ENCODE assay signal across 8 cellular contexts in genomic region chr11:102453286-102453797, GRCh38. TPM values are rescaled to one million over a fixed set of nuclear protein-coding genes. Genes with fewer than 3 reads are reported as not detected.
DNase-seq lines count a peak whose midpoint lies in the region; ATAC-seq and TF ChIP-seq lines count a peak whose summit lies in the region.

No MANE protein-coding gene starts in this region.

- no peak for DNase-seq in BJ (ENCODE audit: low read depth)
- no peak for DNase-seq in HL-60 (ENCODE audit: low read depth in 1 of 2, low spot score in 1 of 2)
- peak; percentile 50 for DNase-seq in activated naive CD4-positive, alpha-beta T cell treated with anti-CD3 and anti-CD28 coated beads, Interleukin-2, amount 50 U/mL, for 16 hours
- peak; percentile 56 to 58 for DNase-seq in stimulated activated CD4-positive, alpha-beta T cell treated with anti-CD3 and anti-CD28 coated beads, Interleukin-2, amount 100 ng/mL, for 24 hours
- no peak for DNase-seq in GM13977 (ENCODE audit: low spot score)

- H3K27me3 ChIP-seq in BJ (ENCODE audit: control insufficient read depth, insufficient read depth, low read length) (no peaks in the 10 kb centered on the region), HL-60 (ENCODE audit: insufficient read depth, poor library complexity, severe bottlenecking) (no peaks in the 10 kb centered on the region)

- H3K4me3 ChIP-seq in BJ (ENCODE audit: low read depth, low read length) (peak overlapping the region; percentile 92), HL-60 (replicated peaks; ENCODE audit: insufficient read depth, low read length) (peak overlapping the region; percentile 87), iPS-11a (ENCODE audit: low read depth, low read length) (peak overlapping the region; percentile 65)

- POLR2A ChIA-PET in BJ (lab: Charles Lee): no interaction called here

- TF ChIP-seq CTCF in BJ (IDR thresholded peaks at IDR 0.05; ENCODE audit: insufficient read depth, low read depth, low read length): no peak
- no peak for TF ChIP-seq CTCF in HL-60 (IDR thresholded peaks at IDR 0.05; ENCODE audit: insufficient read depth, low read length)
- no peak for TF ChIP-seq CTCF in GM13977 (IDR thresholded peaks at IDR 0.05; ENCODE audit: extremely low read depth, insufficient read depth, missing control alignments)

- no peaks in the 10 kb centered on the region for H3K36me3 ChIP-seq in BJ (ENCODE audit: control insufficient read depth, insufficient read depth, low read length)

- CTCF ChIA-PET in BJ (lab: Yijun Ruan, JAX): interaction anchor here (0.9 kb wide), 1 partner anchor 170 kb away, joined by 3 read pairs; no protein-coding TSS in a partner anchor

- ATAC-seq in HG02678 (IDR thresholded peaks at IDR 0.05; ENCODE audit: unreplicated experiment) (no peak), HG02588 (IDR thresholded peaks at IDR 0.05; ENCODE audit: unreplicated experiment) (no peak)

- peak overlapping the region; percentile 94 for H3K27ac ChIP-seq in HL-60 (replicated peaks)

- in situ Hi-C loops in GM13977 (cut with MboI; ENCODE audit: low pct_unique_long_range_greater_than_20kb, low sequenced_read_pairs, unreplicated experiment): no loop called here

RNA-seq across cellular contexts. Expression of gene TMEM123, which starts 0.8 kb away (rescaled TPM):
- 200 and 330 TPM in 2 replicates for polyA plus RNA-seq in BJ (2011; rRNA removed)
- polyA minus RNA-seq in BJ (2011; rRNA and poly(A)+ RNA removed): 69.1 and 70.9 TPM in 2 replicates

Comparison
In these comparisons a context has a peak if more than half of its experiments do, and no peak if none do; other contexts are left out.
1. DNase-seq: peak in activated naive CD4-positive, alpha-beta T cell treated with anti-CD3 and anti-CD28 coated beads, Interleukin-2, amount 50 U/mL, for 16 hours (single experiment) and stimulated activated CD4-positive, alpha-beta T cell treated with anti-CD3 and anti-CD28 coated beads, Interleukin-2, amount 100 ng/mL, for 24 hours (2 of 2); none in BJ (single experiment), HL-60 (0 of 2) and GM13977 (single experiment).
2. Peak in every context shown above with its lines, with median percentiles within 50 percentile points of each other: H3K4me3 ChIP-seq.